In genomic region chr4:120841580-120841979, GRCh38 we compare ENCODE assay signal across 1 cellular context.
TF ChIP-seq lines count a peak whose summit lies in the region.

No MANE protein-coding gene starts in this region.

TF ChIP-seq in SK-N-SH treated with all-trans-retinoic acid at 6 μM for 48 hours, 23 proteins besides CTCF, POLR2A, EP300 and RAD21:
- TF ChIP-seq CSRNP3 (CRISPR knock-in tag; IDR thresholded peaks at IDR 0.05) (no peak), PPARA (CRISPR knock-in tag; IDR thresholded peaks at IDR 0.05; ENCODE audit: borderline replicate concordance) (no peak), OSR1 (CRISPR knock-in tag; IDR thresholded peaks at IDR 0.05) (no peak), ISL1 (CRISPR knock-in tag; IDR thresholded peaks at IDR 0.05) (no peak), TOX (CRISPR knock-in tag; IDR thresholded peaks at IDR 0.05; ENCODE audit: borderline replicate concordance) (no peak), TCF4 (CRISPR knock-in tag; IDR thresholded peaks at IDR 0.05; ENCODE audit: borderline replicate concordance) (no peak), ESRRG (CRISPR knock-in tag; IDR thresholded peaks at IDR 0.05) (no peak), SNAI2 (CRISPR knock-in tag; IDR thresholded peaks at IDR 0.05) (no peak), TSHZ2 (CRISPR knock-in tag; IDR thresholded peaks at IDR 0.05) (no peak), ZFP30 (CRISPR knock-in tag; IDR thresholded peaks at IDR 0.05) (no peak), ZNF8 (CRISPR knock-in tag; IDR thresholded peaks at IDR 0.05) (no peak), ZNF70 (CRISPR knock-in tag; IDR thresholded peaks at IDR 0.05) (no peak), RARB (CRISPR knock-in tag; IDR thresholded peaks at IDR 0.05) (no peak), CSDC2 (CRISPR knock-in tag; IDR thresholded peaks at IDR 0.05) (no peak), GLIS3 (CRISPR knock-in tag; IDR thresholded peaks at IDR 0.05) (no peak)
